8 cellular contexts compared by ENCODE assay signal in the genomic region with DNA sequence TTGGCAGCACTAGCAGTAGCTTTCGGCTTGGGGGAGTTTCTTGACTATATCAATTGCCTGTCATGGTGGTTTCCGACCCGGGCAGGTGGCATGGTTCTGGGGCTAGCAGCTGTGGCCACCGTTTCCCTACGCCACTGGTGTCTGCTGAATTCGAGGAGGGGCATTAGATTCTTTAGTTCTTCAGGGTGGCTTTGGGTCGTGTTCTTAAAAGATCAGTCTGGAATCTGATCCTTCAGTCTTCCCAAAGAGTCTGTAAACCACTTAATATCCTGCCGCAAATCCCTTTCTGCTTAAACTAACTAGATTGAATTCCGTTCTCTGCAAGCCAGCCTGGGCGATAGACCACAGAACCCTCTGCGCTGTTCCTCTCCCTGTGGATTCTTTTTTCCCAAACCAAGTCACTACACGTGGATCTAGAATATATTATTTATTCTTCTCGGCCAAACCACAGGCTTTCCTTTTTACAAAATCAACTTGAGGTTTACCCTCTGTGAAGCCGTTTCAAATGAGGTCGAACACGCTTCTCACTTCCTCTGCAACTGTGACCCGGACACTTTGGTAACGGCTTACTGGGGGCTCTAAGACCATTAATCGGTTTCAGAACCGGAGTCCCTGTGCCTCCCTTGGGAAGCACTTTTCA. TPM values are rescaled to one million over a fixed set of nuclear protein-coding genes. Genes with fewer than 3 reads are reported as not detected.
DNase-seq lines count a peak whose midpoint lies in the region; ATAC-seq and TF ChIP-seq lines count a peak whose summit lies in the region.

No MANE protein-coding gene starts in this region.

- CTCF ChIA-PET in MCF 10A (lab: Yijun Ruan, JAX): interaction anchor here (0.6 to 1.7 kb wide), 10 partner anchors 9 to 848 kb away, joined by 3 to 6 read pairs (median 4); no protein-coding TSS in a partner anchor

- peak overlapping the region; percentile 89 for H3K4me3 Mint-ChIP-seq in MCF 10A (ENCODE audit: unreplicated experiment)

- peak overlapping the region; percentile 93 for H3K27ac Mint-ChIP-seq in MCF 10A (ENCODE audit: low read depth, unreplicated experiment)

- H3K36me3 Mint-ChIP-seq in MCF 10A (ENCODE audit: insufficient read depth, unreplicated experiment): peaks cover 5% of the 10 kb centered on the region

- ATAC-seq in HG03175 (IDR thresholded peaks at IDR 0.05; ENCODE audit: unreplicated experiment) (peak; percentile 45), GM19328 (IDR thresholded peaks at IDR 0.05; ENCODE audit: unreplicated experiment) (no peak)

- H3K9me3 ChIP-seq in mononuclear cell (ENCODE audit: low read depth, low read length): no peaks in the 10 kb centered on the region

- BruUV-seq in MCF 10A (replicated peaks; lab: Mats Ljungman, UMichigan): TSS peak; percentile 59

- H3K4me3 ChIP-seq in mononuclear cell (ENCODE audit: low read length): peak overlapping the region; percentile 50

- H3K4me1 Mint-ChIP-seq in MCF 10A (ENCODE audit: insufficient read depth, unreplicated experiment): peaks cover 26% of the 10 kb centered on the region

- POLR2A ChIA-PET in MCF 10A (lab: Yijun Ruan, JAX): interaction anchor here (0.7 to 1.8 kb wide), 8 partner anchors 26 to 1365 kb away, joined by 3 to 6 read pairs (median 4); no protein-coding TSS in a partner anchor

- TF ChIP-seq CTCF in C4-2B (conservative IDR thresholded peaks at IDR 0.05) (no peak), MCF 10A (IDR thresholded peaks at IDR 0.05; ENCODE audit: unreplicated experiment) (no peak)

- intact Hi-C loops in MCF 10A (cut with micrococcal nuclease): loop anchor here (10.0 kb wide), 1 partner anchor 80 kb away; no protein-coding TSS in a partner anchor

- no peak for DNase-seq in MCF 10A (ENCODE audit: unreplicated experiment)
- no peak for DNase-seq in NCI-H2227 treated with DMSO at 0.1 percent for 48 hours (lab: John Stamatoyannopoulos, UW)
- DNase-seq in RPMI8226: no peak
- no peak for DNase-seq in hypothalamus (lab: John Stamatoyannopoulos, UW)

- H3K27me3 Mint-ChIP-seq in MCF 10A (ENCODE audit: insufficient read depth, unreplicated experiment): no peaks in the 10 kb centered on the region

- peaks cover 27% of the 10 kb centered on the region for H3K4me1 ChIP-seq in mononuclear cell (ENCODE audit: insufficient read depth, low read length)

- H3K27me3 ChIP-seq in mononuclear cell (ENCODE audit: insufficient read depth, low read length): no peaks in the 10 kb centered on the region

- H3K9me3 Mint-ChIP-seq in MCF 10A (ENCODE audit: unreplicated experiment): no peaks in the 10 kb centered on the region

- peak overlapping the region; percentile 84 for H3K27ac ChIP-seq in C4-2B

RNA-seq across cellular contexts. Expression of gene FOXC1, which starts 55.4 kb away (rescaled TPM):
- 16.7 and 16.8 TPM in 2 replicates for total RNA-seq in MCF 10A (2022)
- 0.10 TPM for total RNA-seq in mononuclear cell

Comparison
In these comparisons a context has a peak if more than half of its experiments do, and no peak if none do; other contexts are left out.
1. RNA of gene FOXC1, which starts 55.4 kb away (total RNA-seq): 16.7 to 16.8 TPM in MCF 10A; 0.10 TPM in mononuclear cell (single experiment); every median in the first group is over 10 times any median in the second.